9 cellular contexts compared by ENCODE assay signal in genomic region chr1:150233359-150234308, GRCh38. TPM values are rescaled to one million over a fixed set of nuclear protein-coding genes. Genes with fewer than 3 reads are reported as not detected.
A peak's percentile ranks its signal among the peaks of the same experiment; 100 is the strongest.
DNase-seq lines count a peak whose midpoint lies in the region; ATAC-seq and TF ChIP-seq lines count a peak whose summit lies in the region.
"Had no signal": no experiment of that assay in that cellular context is flagged by ENCODE, and none has a peak within 500 bp of the region (broad histone marks: within the 10 kb centered on the region; RNA-seq: fewer than 3 reads in every experiment).

No MANE protein-coding gene starts in this region.

- no peak for TF ChIP-seq CTCF in AG04449 (IDR thresholded peaks at IDR 0.05; ENCODE audit: insufficient read depth, low read length, missing control alignments)
- no peak for TF ChIP-seq CTCF in WI38 (IDR thresholded peaks at IDR 0.05; ENCODE audit: low read depth, low read length)
- no peak for TF ChIP-seq CTCF in epithelial cell of esophagus (IDR thresholded peaks at IDR 0.05; ENCODE audit: insufficient read depth, low read depth, low read length, missing control alignments)
- no peak for TF ChIP-seq CTCF in osteoblast (IDR thresholded peaks at IDR 0.05; ENCODE audit: extremely low read depth, low read depth, low read length)

- peak overlapping the region; percentile 99 for H3K4me2 ChIP-seq in osteoblast (ENCODE audit: insufficient read depth, low read length)

- CTCF ChIA-PET in AG04449 (lab: Yijun Ruan, JAX) = interaction anchor here (1.0 to 4.6 kb wide), 6 partner anchors 9 to 161 kb away, joined by 3 to 30 read pairs (median 4); no protein-coding TSS in a partner anchor

- H3K27me3 ChIP-seq in osteoblast (ENCODE audit: insufficient read depth, low read length) = no peaks in the 10 kb centered on the region

- H3K4me3 ChIP-seq in AG04449 (ENCODE audit: low read depth, low read length) (peak overlapping the region; percentile 89), WI38 (ENCODE audit: low read depth, low read length) (peak overlapping the region; percentile 76), epithelial cell of esophagus (ENCODE audit: low read length) (peak overlapping the region; percentile 59), osteoblast (ENCODE audit: insufficient read depth, low read length) (peak overlapping the region; percentile 72)

- peak overlapping the region; percentile 56 for H2AFZ ChIP-seq in osteoblast (ENCODE audit: low read length)

- intact Hi-C loops in sciatic nerve (cut with DNase I) = no loop called here

- no peaks in the 10 kb centered on the region for H4K20me1 ChIP-seq in osteoblast (ENCODE audit: insufficient read depth, low read length)

- POLR2A ChIA-PET in AG04449 (lab: Yijun Ruan, JAX) = interaction anchor here (0.7 to 1.4 kb wide), 4 partner anchors 49 to 346 kb away, joined by 3 to 6 read pairs (median 3); partner anchors contain the start of gene CIART

- no peaks in the 10 kb centered on the region for H3K9me3 ChIP-seq in osteoblast (ENCODE audit: low read depth, low read length)

- no peak for DNase-seq in AG04449 (ENCODE audit: low read depth, low spot score)
- peak; percentile 49 for DNase-seq in HCEC 1CT
- peak; percentile 20 for DNase-seq in epithelial cell of esophagus (ENCODE audit: low read depth)
- DNase-seq in osteoblast (ENCODE audit: insufficient read length, low spot score, missing footprints) = peak; percentile 61
- DNase-seq in sciatic nerve (ENCODE audit: low spot score) = no peak
- no peak for DNase-seq in NCI-H2107 treated with DMSO at 0.1 percent for 48 hours (lab: John Stamatoyannopoulos, UW; ENCODE audit: unreplicated experiment)
- no peak for DNase-seq in NCI-H82 (lab: John Stamatoyannopoulos, UW)

- peak overlapping the region; percentile 60 for H3K27ac ChIP-seq in osteoblast (ENCODE audit: low read depth, low read length)

- peaks cover 10% of the 10 kb centered on the region for H3K36me3 ChIP-seq in osteoblast (ENCODE audit: insufficient read depth, low read length)

- ATAC-seq in sciatic nerve = no peak

- H3K79me2 ChIP-seq in osteoblast (ENCODE audit: insufficient read depth, low read length) = peaks cover 43% of the 10 kb centered on the region

- H3K4me1 ChIP-seq in osteoblast (ENCODE audit: insufficient read depth, low read length) = peaks cover 16% of the 10 kb centered on the region

RNA-seq across cellular contexts. Expression of gene ANP32E, which starts 2.3 kb away (rescaled TPM):
- total RNA-seq in osteoblast (11.5 and 13.8 TPM in 2 replicates), sciatic nerve (40.6 TPM)

RNA-seq across cellular contexts. Expression of gene CA14, which starts 23.9 kb away (rescaled TPM):
- not detected in 2 replicates for total RNA-seq in osteoblast
- 0.71 TPM for total RNA-seq in sciatic nerve
- total RNA-seq: lung microvascular endothelial cell had no signal

RNA-seq across cellular contexts. Expression of gene APH1A, which starts 35.2 kb away (rescaled TPM):
- total RNA-seq in osteoblast (118 and 122 TPM in 2 replicates), sciatic nerve (87.4 TPM)

RNA-seq across cellular contexts. Expression of gene C1orf54, which starts 39.0 kb away (rescaled TPM):
- total RNA-seq in osteoblast (32.2 and 45.4 TPM in 2 replicates), sciatic nerve (9.2 TPM)

RNA-seq across cellular contexts. Expression of gene CIART, which starts 48.7 kb away (rescaled TPM):
- total RNA-seq in osteoblast (15.6 and 16.3 TPM in 2 replicates), sciatic nerve (5.7 TPM)

Comparison
In these comparisons a context has a peak if more than half of its experiments do, and no peak if none do; other contexts are left out.
1. DNase-seq: peak in HCEC 1CT (single experiment), epithelial cell of esophagus (single experiment) and osteoblast (single experiment); none in AG04449 (single experiment), sciatic nerve (single experiment), NCI-H2107 treated with DMSO at 0.1 percent for 48 hours (single experiment) and NCI-H82 (single experiment).
2. Peak in every context shown above with its lines, with median percentiles within 50 percentile points of each other: H3K4me3 ChIP-seq.